8 cellular contexts compared by ENCODE assay signal in genomic region chr3:173397161-173398110, GRCh38. TPM values are rescaled to one million over a fixed set of nuclear protein-coding genes. Genes with fewer than 3 reads are reported as not detected.
DNase-seq lines count a peak whose midpoint lies in the region; TF ChIP-seq lines count a peak whose summit lies in the region.

NLGN1 (plus strand) TSS chr3:173397744.

- H3K4me3 ChIP-seq in WERI-Rb-1 (ENCODE audit: low read depth, low read length): peak within 1 kb of the TSS; percentile 75
- peak within 1 kb of the TSS; percentile 33 for H3K4me3 ChIP-seq in mucosa of stomach (ENCODE audit: low read length)
- no peak within 1 kb of the TSS for H3K4me3 ChIP-seq in Karpas-422 (ENCODE audit: low read length)

- no peak within 1 kb of the TSS for H3K4me2 ChIP-seq in Karpas-422 (ENCODE audit: low read depth, low read length, poor library complexity, severe bottlenecking)

- no peaks in the 10 kb centered on the region for H3K9me3 Mint-ChIP-seq in type B pancreatic cell

- H3K9me3 ChIP-seq in WERI-Rb-1 (ENCODE audit: severe bottlenecking): no peaks in the 10 kb centered on the region
- no peaks in the 10 kb centered on the region for H3K9me3 ChIP-seq in mucosa of stomach (ENCODE audit: control insufficient read depth, low read length)
- 0 out of 2 replicates have a peak, but pooled peaks cover 3% of the 10 kb centered on the region for H3K9me3 ChIP-seq in Karpas-422 (ENCODE audit: low read length)

- peak within 1 kb of the TSS; percentile 81 for H3K27ac Mint-ChIP-seq in type B pancreatic cell

- no peaks in the 10 kb centered on the region for H3K36me3 ChIP-seq in WERI-Rb-1
- no peaks in the 10 kb centered on the region for H3K36me3 ChIP-seq in mucosa of stomach (ENCODE audit: control insufficient read depth, insufficient read depth, low read length)
- no peaks in the 10 kb centered on the region for H3K36me3 ChIP-seq in Karpas-422 (ENCODE audit: insufficient read depth, low read length)

- no peaks in the 10 kb centered on the region for H4K20me1 ChIP-seq in Karpas-422 (ENCODE audit: insufficient read depth, low read depth, low read length)

- H3K9ac ChIP-seq in mucosa of stomach (ENCODE audit: low read length) (peak within 1 kb of the TSS; percentile 58), Karpas-422 (ENCODE audit: low read length) (no peak within 1 kb of the TSS)

- H3K4me1 Mint-ChIP-seq in type B pancreatic cell (ENCODE audit: unreplicated experiment): peaks cover 16% of the 10 kb centered on the region

- no peak within 1 kb of the TSS for H3K27ac ChIP-seq in WERI-Rb-1
- H3K27ac ChIP-seq in Karpas-422 (ENCODE audit: low read length): no peak within 1 kb of the TSS

- H3K27me3 ChIP-seq in WERI-Rb-1 (ENCODE audit: insufficient read depth, low read depth, severe bottlenecking): peaks cover 19% of the 10 kb centered on the region
- H3K27me3 ChIP-seq in mucosa of stomach (ENCODE audit: control insufficient read depth, insufficient read depth, low read length): peaks cover 41% of the 10 kb centered on the region
- no peaks in the 10 kb centered on the region for H3K27me3 ChIP-seq in Karpas-422 (ENCODE audit: low read length)

- no peak within 1 kb of the TSS for H2AFZ ChIP-seq in Karpas-422 (ENCODE audit: low read length)

- TF ChIP-seq CTCF in WERI-Rb-1 (IDR thresholded peaks at IDR 0.05; ENCODE audit: low read depth, low read length): peak; percentile 36
- peak; percentile 44 for TF ChIP-seq CTCF in type B pancreatic cell (conservative IDR thresholded peaks at IDR 0.05)

- H3K4me1 ChIP-seq in mucosa of stomach (ENCODE audit: control insufficient read depth, insufficient read depth, low read length): peaks cover 13% of the 10 kb centered on the region
- no peaks in the 10 kb centered on the region for H3K4me1 ChIP-seq in Karpas-422 (ENCODE audit: low read length)

- H3K9me2 ChIP-seq in Karpas-422 (replicated peaks; ENCODE audit: insufficient read depth, low read length): no peaks in the 10 kb centered on the region

- H3K4me3 Mint-ChIP-seq in type B pancreatic cell: peak within 1 kb of the TSS; percentile 89

- DNase-seq in Daoy (ENCODE audit: low read depth) (peak; percentile 80), NCI-H1417 treated with DMSO at 0.1 percent for 48 hours (lab: John Stamatoyannopoulos, UW) (peak; percentile 57), WERI-Rb-1 (peak; percentile 69), fibroblast of peridontal ligament (ENCODE audit: extremely low read depth) (peak; percentile 78), type B pancreatic cell (ENCODE audit: extremely low spot score, unreplicated experiment) (peak; percentile 78), HT-29 (ENCODE audit: low spot score) (no peak), Karpas-422 (no peak)

- no peaks in the 10 kb centered on the region for H3K79me2 ChIP-seq in Karpas-422 (ENCODE audit: low read length)

- peaks cover 65% of the 10 kb centered on the region for H3K27me3 Mint-ChIP-seq in type B pancreatic cell

- no peaks in the 10 kb centered on the region for H3K36me3 Mint-ChIP-seq in type B pancreatic cell

RNA-seq across cellular contexts. Expression of gene NLGN1, which starts in this region (rescaled TPM):
- total RNA-seq in Daoy (2014; rRNA removed; shearing (Covaris generic)): 6.0 and 12.1 TPM in 2 replicates
- 3.2 and 12.6 TPM in 2 replicates for total RNA-seq in type B pancreatic cell (ENCODE audit: low replicate concordance)
- not detected in 2 replicates for total RNA-seq in HT-29 (2014; rRNA removed; shearing (Covaris generic))
- total RNA-seq in Karpas-422 (2014; rRNA removed; shearing (Covaris generic); ENCODE audit: low replicate concordance): not detected in 2 replicates

Comparison
In these comparisons a context has a peak if more than half of its experiments do, and no peak if none do; other contexts are left out.
1. DNase-seq: peak in Daoy (single experiment), NCI-H1417 treated with DMSO at 0.1 percent for 48 hours (single experiment), WERI-Rb-1 (single experiment), fibroblast of peridontal ligament (single experiment) and type B pancreatic cell (single experiment); none in HT-29 (single experiment) and Karpas-422 (single experiment).